Comparison of ENCODE assay signal across 25 cellular contexts in the genomic region with DNA sequence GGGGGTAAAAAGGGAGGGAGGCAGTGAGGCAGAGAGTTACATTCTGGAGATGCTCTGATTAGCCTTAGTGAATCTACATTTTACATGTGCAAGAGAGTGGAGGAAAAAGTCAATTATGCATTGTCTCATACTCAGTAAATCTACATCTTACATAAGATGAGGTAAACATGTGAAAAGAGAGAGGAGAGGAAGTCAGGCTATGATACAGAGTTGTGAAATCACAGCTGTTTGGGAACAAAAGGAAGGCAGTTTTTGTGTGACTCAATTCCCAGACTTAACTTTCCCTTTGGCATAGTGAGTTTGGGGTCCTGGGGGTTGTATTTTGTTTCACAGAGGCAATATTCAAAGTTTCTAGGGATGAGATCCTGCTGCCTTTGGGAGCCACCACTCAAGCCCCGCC.
"Had no signal": no experiment of that assay in that cellular context is flagged by ENCODE, and none has a peak within 500 bp of the region (broad histone marks: within the 10 kb centered on the region; RNA-seq: fewer than 3 reads in every experiment).

No MANE protein-coding gene starts in this region.

- H3K27me3 ChIP-seq: foreskin keratinocyte, hepatocyte, neutrophil, pancreas, suprapubic skin, vagina had no signal

- H3K4me3 ChIP-seq: esophagus muscularis mucosa, gastroesophageal sphincter, heart left ventricle, hepatocyte, lung, mucosa of descending colon, pancreas, smooth muscle cell, suprapubic skin, vagina had no signal

- H3K9me3 ChIP-seq: gastroesophageal sphincter, mucosa of descending colon, neutrophil, pancreas, suprapubic skin, vagina had no signal

- H3K27ac ChIP-seq: epithelial cell of prostate, esophagus muscularis mucosa, foreskin keratinocyte, gastroesophageal sphincter, heart left ventricle, hepatocyte, neutrophil, pancreas, suprapubic skin, vagina had no signal

- DNase-seq: effector CD8-positive, alpha-beta T cell; foreskin keratinocyte; heart left ventricle; kidney; mucosa of descending colon; naive B cell; pancreas; stimulated activated CD4-positive, alpha-beta T cell treated with anti-CD3 and anti-CD28 coated beads, Interleukin-12 subunit alpha, Interleukin-12 subunit beta, amount 100 ng/mL, for 4 hours; stimulated activated CD4-positive, alpha-beta T cell treated with anti-CD3 and anti-CD28 coated beads, Interleukin-1b, Interleukin-23, amount 100 ng/mL, for 48 hours; stimulated activated CD4-positive, alpha-beta T cell treated with anti-CD3 and anti-CD28 coated beads, Interleukin-4, amount 100 ng/mL, for 1 hour; stimulated activated CD8-positive, alpha-beta memory T cell treated with anti-CD3 and anti-CD28 coated beads, Interleukin-4, amount 100 ng/mL, for 48 hours; stimulated activated naive CD4-positive, alpha-beta T cell; stimulated activated naive CD8-positive, alpha-beta T cell treated with anti-CD3 and anti-CD28 coated beads, Interleukin-15, amount 100 ng/mL, for 72 hours; trophoblast cell had no signal

- H3K4me1 ChIP-seq: esophagus muscularis mucosa, foreskin keratinocyte, gastroesophageal sphincter, heart left ventricle, pancreas, suprapubic skin, vagina had no signal

- ATAC-seq: foreskin keratinocyte; gastroesophageal sphincter; heart left ventricle; left lobe of liver; mucosa of descending colon; pancreas; sciatic nerve; stimulated activated naive CD8-positive, alpha-beta T cell treated with anti-CD3 and anti-CD28 coated beads, Interleukin-15, amount 100 ng/mL, for 72 hours had no signal

- H3K36me3 ChIP-seq: esophagus muscularis mucosa, gastroesophageal sphincter, heart left ventricle, neutrophil, pancreas, suprapubic skin, vagina had no signal
